Comparison of ENCODE assay signal across 8 cellular contexts in genomic region chr9:41272879-41273548, GRCh38.
DNase-seq lines count a peak whose midpoint lies in the region; ATAC-seq, FAIRE-seq and TF ChIP-seq lines count a peak whose summit lies in the region.
"Not testable (repeated sequence)": the region's sequence is repeated elsewhere in the genome, so short reads cannot be mapped to it uniquely, and the experiment has no call there.

No MANE protein-coding gene starts in this region.

- POLR2A ChIA-PET in WTC11 (lab: Charles Lee); GM12878 (lab: Charles Lee): not testable (repeated sequence)

- TF ChIP-seq RAD21 in GM12878 (IDR thresholded peaks at IDR 0.05; ENCODE audit: insufficient read depth, low read depth, low read length): not testable (repeated sequence)

- 6% methylated on average over 46 of the region's 49 CpGs for WGBS in GM12878 (ENCODE audit: insufficient coverage, insufficient replicate concordance, low lambda C conversion rate, missing lambda C conversion rate)
- WGBS in heart right ventricle, 2 donors: 6 to 9% methylated on average over 30 to 33 of the region's 49 CpGs
- 6 to 12% (median 11%) methylated on average over 20 to 35 of the region's 49 CpGs for WGBS in ovary, 3 donors
- WGBS in suprapubic skin: 26% methylated on average over 17 of the region's 49 CpGs

- not testable (repeated sequence) for TF ChIP-seq CTCF in WTC11 (IDR thresholded peaks at IDR 0.05); GM12878 (IDR thresholded peaks at IDR 0.05 in 2 of 3, conservative IDR thresholded peaks at IDR 0.05 in 1 of 3; ENCODE audit: control insufficient read depth in 2 of 3, extremely low read depth in 1 of 3, insufficient read depth in 1 of 3, low read depth in 3 of 3, low read length in 3 of 3); heart right ventricle (IDR thresholded peaks at IDR 0.05); ovary (IDR thresholded peaks at IDR 0.05); suprapubic skin (IDR thresholded peaks at IDR 0.05)

- intact Hi-C loops in GM12878 (cut with micrococcal nuclease; ENCODE audit: unreplicated experiment); heart right ventricle (cut with DNase I); ovary (cut with DNase I): not testable (repeated sequence)

- peak overlapping the region; percentile 77 for H2AFZ ChIP-seq in GM12878 (ENCODE audit: control insufficient read depth, low read depth, low read length)

- TF ChIP-seq POLR2A in GM12878 (IDR thresholded peaks at IDR 0.05; ENCODE audit: low read depth, low read length); ovary (IDR thresholded peaks at IDR 0.05); suprapubic skin (IDR thresholded peaks at IDR 0.05): not testable (repeated sequence)

- not testable (repeated sequence) for H3K9ac ChIP-seq in GM12878 (ENCODE audit: control insufficient read depth, insufficient read depth, low read length)

- not testable (repeated sequence) for H3K27me3 ChIP-seq in GM12878 (replicated peaks in 1 of 2; ENCODE audit: control insufficient read depth in 2 of 2, insufficient read depth in 2 of 2, low read length in 1 of 2); ovary; suprapubic skin
- peaks cover 7 to 30% (median 20%) of the 10 kb centered on the region in 7 donors for H3K27me3 ChIP-seq in heart right ventricle

- H3K27ac ChIP-seq in GM12878 (ENCODE audit: control insufficient read depth, insufficient read depth) (0 out of 2 replicates have a peak overlapping the region, but pooled peaks have one; percentile 33), heart right ventricle (peak overlapping the region in 2 of 10 donors; percentile 51 to 62)
- not testable (repeated sequence) for H3K27ac ChIP-seq in ovary, suprapubic skin

- not testable (repeated sequence) for H4K20me1 ChIP-seq in GM12878 (ENCODE audit: control insufficient read depth, insufficient read depth)

- H3K9me3 ChIP-seq in GM12878 (replicated peaks; ENCODE audit: control insufficient read depth, insufficient read depth, low read length); heart right ventricle; ovary; suprapubic skin: not testable (repeated sequence)

- in situ Hi-C loops in GM12878 (cut with MboI): not testable (repeated sequence)

- not testable (repeated sequence) for H3K9me3 Mint-ChIP-seq in WTC11

- DNase-seq in WTC11 (ENCODE audit: low spot score) (peak; percentile 57), heart right ventricle (peak in 1 of 2 donors; percentile 28), ovary (peak in 3 of 5 donors; percentile 14 to 54 (median 43)), suprapubic skin (ENCODE audit: low spot score in 2 of 2) (peak in 1 of 2 donors; percentile 57)
- DNase-seq in GM12878 (ENCODE audit: low read depth, low spot score): not testable (repeated sequence)

- peaks cover 59% of the 10 kb centered on the region for H3K27me3 Mint-ChIP-seq in WTC11 (ENCODE audit: low read depth)

- not testable (repeated sequence) for FAIRE-seq in GM12878 (lab: Jason Lieb, UNC)

- not testable (repeated sequence) for TF ChIP-seq EP300 in GM12878 (IDR thresholded peaks at IDR 0.05; ENCODE audit: borderline replicate concordance in 1 of 2, control insufficient read depth in 1 of 2, low read depth in 2 of 2, low read length in 2 of 2); ovary (IDR thresholded peaks at IDR 0.05); suprapubic skin (IDR thresholded peaks at IDR 0.05)

- SMC1A ChIA-PET in GM12878 (lab: Charles Lee; ENCODE audit: uncharacterized antibody, unreplicated experiment): not testable (repeated sequence)

- H3K36me3 ChIP-seq in GM12878 (ENCODE audit: control insufficient read depth in 2 of 2, insufficient read depth in 2 of 2, low read length in 1 of 2); heart right ventricle; ovary; suprapubic skin: not testable (repeated sequence)

- H3K4me2 ChIP-seq in GM12878 (ENCODE audit: control insufficient read depth, insufficient read depth): peak overlapping the region; percentile 55; the same call in 1 of the 2 replicates

- ATAC-seq in GM21619 (IDR thresholded peaks at IDR 0.05; ENCODE audit: unreplicated experiment) (peak; percentile 33), HG03457 (IDR thresholded peaks at IDR 0.05; ENCODE audit: unreplicated experiment) (peak; percentile 18), WTC11 (peak; percentile 27), GM12878 (peak; percentile 48), heart right ventricle (peak in 3 of 8 donors; percentile 18 to 41 (median 31))

- not testable (repeated sequence) for BruUV-seq in GM12878 (replicated peaks; lab: Mats Ljungman, UMichigan)

- not testable (repeated sequence) for H3K36me3 Mint-ChIP-seq in WTC11

- H3K4me1 ChIP-seq in GM12878 (ENCODE audit: control insufficient read depth, insufficient read depth, low read length); heart right ventricle; ovary (ENCODE audit: insufficient read depth); suprapubic skin: not testable (repeated sequence)

- CTCF ChIA-PET in WTC11 (lab: Charles Lee); GM12878 (lab: Yijun Ruan, JAX): not testable (repeated sequence)

- RAD21 ChIA-PET in GM12878 (lab: Charles Lee; ENCODE audit: unreplicated experiment): not testable (repeated sequence)

- H3K4me3 ChIP-seq in GM08714 (ENCODE audit: low read length) (peak overlapping the region; percentile 62; the same call in 1 of the 2 replicates), GM12878 (peak overlapping the region; percentile 64), heart right ventricle (peak overlapping the region; percentile 24 to 58 (median 35)), ovary (peak overlapping the region; percentile 22), suprapubic skin (peak overlapping the region; percentile 55)

- not testable (repeated sequence) for H3K4me3 Mint-ChIP-seq in WTC11

- not testable (repeated sequence) for H3K27ac Mint-ChIP-seq in WTC11

- not testable (repeated sequence) for H3K4me1 Mint-ChIP-seq in WTC11

- not testable (repeated sequence) for H3K79me2 ChIP-seq in GM12878 (ENCODE audit: control insufficient read depth, insufficient read depth, low read length)
